ENCODE assay signal across 1 cellular context in genomic region chr7:106029941-106030340, GRCh38.
TF ChIP-seq lines count a peak whose summit lies in the region.

No MANE protein-coding gene starts in this region.

TF ChIP-seq in HCT116, 20 proteins besides CTCF, POLR2A, EP300 and RAD21 (continued from another document):
- TF ChIP-seq REST (IDR thresholded peaks at IDR 0.05; ENCODE audit: low read depth) = no peak
- no peak for TF ChIP-seq JUND (IDR thresholded peaks at IDR 0.05)
- TF ChIP-seq ZBTB33 (IDR thresholded peaks at IDR 0.05; ENCODE audit: extremely low read depth, insufficient replicate concordance, low read length) = no peak
- no peak for TF ChIP-seq FOSL1 (IDR thresholded peaks at IDR 0.05; ENCODE audit: low read depth)
- TF ChIP-seq EGR1 (IDR thresholded peaks at IDR 0.05; ENCODE audit: low read depth) = no peak
- TF ChIP-seq ATF3 (IDR thresholded peaks at IDR 0.05) = no peak
- no peak for TF ChIP-seq EZH2phosphoT487 (IDR thresholded peaks at IDR 0.05; ENCODE audit: borderline replicate concordance)
